ENCODE assay signal across 1 cellular context in the genomic region with DNA sequence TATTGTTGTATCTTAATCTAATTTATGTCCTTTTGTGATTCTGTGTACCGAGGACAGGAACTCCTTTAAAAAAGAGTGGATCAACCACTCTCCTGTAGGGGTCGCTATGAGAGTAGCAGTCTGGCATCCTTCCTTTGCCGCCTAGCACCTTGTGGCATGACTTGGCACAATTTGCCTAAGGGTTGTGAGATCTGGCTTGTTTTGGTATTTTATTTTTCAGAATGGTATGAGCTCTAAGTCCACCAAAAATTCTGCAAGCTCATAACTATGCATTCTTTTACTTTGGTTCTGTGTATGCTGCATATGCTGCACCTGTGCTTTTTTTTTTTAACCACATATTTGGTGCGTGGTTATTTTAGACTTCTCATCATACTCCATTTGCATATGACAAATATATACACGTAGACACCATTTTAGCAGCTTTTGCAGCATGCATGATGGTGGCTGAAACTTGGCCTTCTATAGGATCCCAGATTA.
TF ChIP-seq lines count a peak whose summit lies in the region.

No MANE protein-coding gene starts in this region.

TF ChIP-seq in IMR-90, 13 proteins besides CTCF, POLR2A, EP300 and RAD21:
- TF ChIP-seq BHLHE40 (IDR thresholded peaks at IDR 0.05; ENCODE audit: low read depth, low read length) (no peak), NFE2L2 (IDR thresholded peaks at IDR 0.05; ENCODE audit: low read depth, low read length) (peak; percentile 71)
